In the genomic region with DNA sequence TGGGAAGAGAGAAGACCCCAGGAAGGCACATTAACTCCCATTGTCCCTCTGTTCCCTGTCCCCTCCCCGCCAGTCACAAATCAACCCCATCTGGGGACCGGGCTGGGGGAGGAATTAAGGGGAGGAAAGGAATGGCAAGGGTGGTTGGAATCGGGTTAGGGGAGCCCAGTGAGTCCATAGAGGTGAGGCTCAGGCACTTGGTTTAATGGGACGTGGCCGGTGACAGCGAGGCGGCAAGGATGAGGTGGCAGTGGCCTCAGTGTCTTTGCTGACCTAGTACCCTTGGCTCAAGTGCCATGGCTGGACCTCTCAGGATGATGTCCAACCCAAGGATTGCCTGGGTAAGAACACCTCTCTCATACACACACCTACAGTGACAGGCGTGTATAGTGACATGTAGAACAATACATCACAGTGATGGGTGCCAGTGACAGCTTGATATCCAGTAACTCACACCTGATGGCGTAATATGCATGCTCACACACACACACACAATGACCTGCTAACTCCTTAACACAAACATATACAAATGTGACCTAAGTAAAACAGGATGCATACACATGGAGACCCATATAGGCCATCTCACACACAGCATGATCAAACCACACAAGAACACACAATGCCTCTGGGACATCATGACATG, we compare ENCODE assay signal across 1 cellular context.
TF ChIP-seq lines count a peak whose summit lies in the region.

No MANE protein-coding gene starts in this region.

TF ChIP-seq in K562, 482 proteins besides CTCF, POLR2A, EP300 and RAD21:
- TF ChIP-seq MEIS2 (IDR thresholded peaks at IDR 0.05; ENCODE audit: partially characterized antibody) = peak; percentile 19
- TF ChIP-seq ZNF124 (CRISPR knock-in tag; IDR thresholded peaks at IDR 0.05) = no peak
- TF ChIP-seq CBX2 (IDR thresholded peaks at IDR 0.05; ENCODE audit: insufficient read depth, low read length, poor library complexity, severe bottlenecking) = no peak
- TF ChIP-seq SOX6 (IDR thresholded peaks at IDR 0.05) = no peak
- TF ChIP-seq, protein P1, sequence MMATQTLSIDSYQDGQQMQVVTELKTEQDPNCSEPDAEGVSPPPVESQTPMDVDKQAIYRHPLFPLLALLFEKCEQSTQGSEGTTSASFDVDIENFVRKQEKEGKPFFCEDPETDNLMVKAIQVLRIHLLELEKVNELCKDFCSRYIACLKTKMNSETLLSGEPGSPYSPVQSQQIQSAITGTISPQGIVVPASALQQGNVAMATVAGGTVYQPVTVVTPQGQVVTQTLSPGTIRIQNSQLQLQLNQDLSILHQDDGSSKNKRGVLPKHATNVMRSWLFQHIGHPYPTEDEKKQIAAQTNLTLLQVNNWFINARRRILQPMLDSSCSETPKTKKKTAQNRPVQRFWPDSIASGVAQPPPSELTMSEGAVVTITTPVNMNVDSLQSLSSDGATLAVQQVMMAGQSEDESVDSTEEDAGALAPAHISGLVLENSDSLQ (IDR thresholded peaks at IDR 0.05) = peak; percentile 12; the same call in 1 of the 2 replicates
- no peak for TF ChIP-seq ZNF217 (CRISPR knock-in tag; IDR thresholded peaks at IDR 0.05)
- no peak for TF ChIP-seq GATAD2B (IDR thresholded peaks at IDR 0.05; ENCODE audit: borderline replicate concordance)
- no peak for TF ChIP-seq CHD2 (IDR thresholded peaks at IDR 0.05; ENCODE audit: low read depth, low read length)
